Comparison of ENCODE assay signal across 1 cellular context in genomic region chr1:51264470-51264869, GRCh38.
TF ChIP-seq lines count a peak whose summit lies in the region.

No MANE protein-coding gene starts in this region.

TF ChIP-seq in GM23338, 12 proteins besides CTCF, POLR2A, EP300 and RAD21 (continued from another document):
- TF ChIP-seq NANOG (IDR thresholded peaks at IDR 0.05; ENCODE audit: borderline replicate concordance) (no peak), ZNF114 (CRISPR knock-in tag; IDR thresholded peaks at IDR 0.05) (no peak)
